In genomic region chr1:24226754-24227153, GRCh38 we compare ENCODE assay signal across 1 cellular context.
TF ChIP-seq lines count a peak whose summit lies in the region.

No MANE protein-coding gene starts in this region.

TF ChIP-seq in GM12878, 131 proteins besides CTCF, POLR2A, EP300 and RAD21 (continued from another document):
- TF ChIP-seq, protein P1, sequence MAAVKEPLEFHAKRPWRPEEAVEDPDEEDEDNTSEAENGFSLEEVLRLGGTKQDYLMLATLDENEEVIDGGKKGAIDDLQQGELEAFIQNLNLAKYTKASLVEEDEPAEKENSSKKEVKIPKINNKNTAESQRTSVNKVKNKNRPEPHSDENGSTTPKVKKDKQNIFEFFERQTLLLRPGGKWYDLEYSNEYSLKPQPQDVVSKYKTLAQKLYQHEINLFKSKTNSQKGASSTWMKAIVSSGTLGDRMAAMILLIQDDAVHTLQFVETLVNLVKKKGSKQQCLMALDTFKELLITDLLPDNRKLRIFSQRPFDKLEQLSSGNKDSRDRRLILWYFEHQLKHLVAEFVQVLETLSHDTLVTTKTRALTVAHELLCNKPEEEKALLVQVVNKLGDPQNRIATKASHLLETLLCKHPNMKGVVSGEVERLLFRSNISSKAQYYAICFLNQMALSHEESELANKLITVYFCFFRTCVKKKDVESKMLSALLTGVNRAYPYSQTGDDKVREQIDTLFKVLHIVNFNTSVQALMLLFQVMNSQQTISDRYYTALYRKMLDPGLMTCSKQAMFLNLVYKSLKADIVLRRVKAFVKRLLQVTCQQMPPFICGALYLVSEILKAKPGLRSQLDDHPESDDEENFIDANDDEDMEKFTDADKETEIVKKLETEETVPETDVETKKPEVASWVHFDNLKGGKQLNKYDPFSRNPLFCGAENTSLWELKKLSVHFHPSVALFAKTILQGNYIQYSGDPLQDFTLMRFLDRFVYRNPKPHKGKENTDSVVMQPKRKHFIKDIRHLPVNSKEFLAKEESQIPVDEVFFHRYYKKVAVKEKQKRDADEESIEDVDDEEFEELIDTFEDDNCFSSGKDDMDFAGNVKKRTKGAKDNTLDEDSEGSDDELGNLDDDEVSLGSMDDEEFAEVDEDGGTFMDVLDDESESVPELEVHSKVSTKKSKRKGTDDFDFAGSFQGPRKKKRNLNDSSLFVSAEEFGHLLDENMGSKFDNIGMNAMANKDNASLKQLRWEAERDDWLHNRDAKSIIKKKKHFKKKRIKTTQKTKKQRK (IDR thresholded peaks at IDR 0.05; ENCODE audit: low read depth, low read length), result no peak
